In genomic region chr22:49398646-49399045, GRCh38 we compare ENCODE assay signal across 20 cellular contexts.
"Had no signal": no experiment of that assay in that cellular context is flagged by ENCODE, and none has a peak within 500 bp of the region (broad histone marks: within the 10 kb centered on the region; RNA-seq: fewer than 3 reads in every experiment).

No MANE protein-coding gene starts in this region.

- H3K27ac Mint-ChIP-seq: mesothelial cell of epicardium, natural killer cell, neural progenitor cell had no signal

- H3K9me3 Mint-ChIP-seq: mesothelial cell of epicardium, natural killer cell had no signal

- H3K4me3 Mint-ChIP-seq: central memory CD8-positive, alpha-beta T cell; mesothelial cell of epicardium; natural killer cell; neural progenitor cell had no signal

- H3K36me3 Mint-ChIP-seq: mesothelial cell of epicardium, natural killer cell had no signal

- H3K4me3 ChIP-seq: esophagus squamous epithelium, gastroesophageal sphincter, neural progenitor cell, pancreas, psoas muscle, sigmoid colon, skin epidermis had no signal

- H3K4me1 Mint-ChIP-seq: central memory CD8-positive, alpha-beta T cell; mesothelial cell of epicardium; natural killer cell had no signal

- H3K36me3 ChIP-seq: esophagus squamous epithelium, gastroesophageal sphincter, neural progenitor cell, pancreas, sigmoid colon had no signal

- H3K27ac ChIP-seq: esophagus squamous epithelium, gastroesophageal sphincter, neural progenitor cell, pancreas, psoas muscle, sigmoid colon, skin epidermis had no signal

- H3K9me3 ChIP-seq: esophagus squamous epithelium, pancreas, psoas muscle, sigmoid colon had no signal

- ATAC-seq: gastroesophageal sphincter, left cardiac atrium, pancreas, psoas muscle had no signal

- H3K27me3 ChIP-seq: neural progenitor cell, pancreas had no signal

- H3K4me1 ChIP-seq: esophagus squamous epithelium, gastroesophageal sphincter, neural progenitor cell, pancreas, psoas muscle, sigmoid colon had no signal

- DNase-seq: cortex of kidney; effector memory CD4-positive, alpha-beta T cell; esophagus squamous epithelium; foreskin fibroblast; glutamatergic neuron; left cardiac atrium; natural killer cell; nucleus accumbens; pancreas; psoas muscle; retina; sigmoid colon; stimulated activated CD4-positive, alpha-beta T cell treated with anti-CD3 and anti-CD28 coated beads, Interleukin-12 subunit alpha, Interleukin-12 subunit beta, amount 100 ng/mL, for 4 hours; stimulated activated naive CD4-positive, alpha-beta T cell; trophoblast cell had no signal
